In genomic region chr9:90095682-90096081, GRCh38 we compare ENCODE assay signal across 11 cellular contexts.
DNase-seq lines count a peak whose midpoint lies in the region; ATAC-seq and TF ChIP-seq lines count a peak whose summit lies in the region.
"Had no signal": no experiment of that assay in that cellular context is flagged by ENCODE, and none has a peak within 500 bp of the region (broad histone marks: within the 10 kb centered on the region; RNA-seq: fewer than 3 reads in every experiment).

No MANE protein-coding gene starts in this region.

- H3K27me3 ChIP-seq in ovary, result no peaks in the 10 kb centered on the region
- H3K27me3 ChIP-seq: SJSA1 had no signal

- CTCF ChIA-PET in activated naive CD4-positive, alpha-beta T cell treated with anti-CD3 and anti-CD28 coated beads for 36 hours (lab: Charles Lee), result interaction anchor here (2.0 to 4.2 kb wide), 2 partner anchors 494 to 498 kb away, joined by 9 to 35 read pairs; no protein-coding TSS in a partner anchor

- peaks cover 6% of the 10 kb centered on the region for H3K27me3 Mint-ChIP-seq in activated naive CD4-positive, alpha-beta T cell treated with anti-CD3 and anti-CD28 coated beads for 36 hours (ENCODE audit: low read depth)
- H3K27me3 Mint-ChIP-seq in T-helper 17 cell, result peaks cover 28% of the 10 kb centered on the region

- no peak for TF ChIP-seq CTCF in ovary (IDR thresholded peaks at IDR 0.05)

- H3K27ac ChIP-seq in ovary, result no peak overlapping the region
- H3K27ac ChIP-seq: SJSA1 had no signal

- H3K9me3 ChIP-seq in T-helper 17 cell (ENCODE audit: control insufficient read depth, low read length, poor library complexity, severe bottlenecking), result no peaks in the 10 kb centered on the region
- H3K9me3 ChIP-seq in ovary, result no peaks in the 10 kb centered on the region
- H3K9me3 ChIP-seq: SJSA1 had no signal

- no peaks in the 10 kb centered on the region for H3K36me3 Mint-ChIP-seq in activated naive CD4-positive, alpha-beta T cell treated with anti-CD3 and anti-CD28 coated beads for 36 hours (ENCODE audit: low read depth)
- H3K36me3 Mint-ChIP-seq in T-helper 17 cell (ENCODE audit: low read depth), result no peaks in the 10 kb centered on the region

- no peak overlapping the region for H3K27ac Mint-ChIP-seq in activated naive CD4-positive, alpha-beta T cell treated with anti-CD3 and anti-CD28 coated beads for 36 hours
- no peak overlapping the region for H3K27ac Mint-ChIP-seq in T-helper 17 cell

- 78 to 82% (median 80%) methylated on average over 11 of the region's 11 CpGs for WGBS in ovary, 3 donors

- no peak for TF ChIP-seq EP300 in ovary (IDR thresholded peaks at IDR 0.05)

- H3K4me1 ChIP-seq in ovary (ENCODE audit: insufficient read depth), result peaks cover 3% of the 10 kb centered on the region
- H3K4me1 ChIP-seq: SJSA1 had no signal

- no peak for ATAC-seq in T-helper 17 cell

- peaks cover 21% of the 10 kb centered on the region for H3K4me1 Mint-ChIP-seq in activated naive CD4-positive, alpha-beta T cell treated with anti-CD3 and anti-CD28 coated beads for 36 hours (ENCODE audit: low read depth)
- peaks cover 16% of the 10 kb centered on the region for H3K4me1 Mint-ChIP-seq in T-helper 17 cell

- peak; percentile 28 for DNase-seq in activated naive CD4-positive, alpha-beta T cell treated with anti-CD3 and anti-CD28 coated beads for 36 hours
- no peak for DNase-seq in activated naive CD4-positive, alpha-beta T cell treated with anti-CD3 and anti-CD28 coated beads, Interleukin-2, amount 50 U/mL, for 16 hours
- DNase-seq in NCI-H2107 (lab: John Stamatoyannopoulos, UW), result peak; percentile 76
- no peak for DNase-seq in T-helper 17 cell
- DNase-seq in stimulated activated CD8-positive, alpha-beta memory T cell treated with anti-CD3 and anti-CD28 coated beads, Interleukin-4, amount 100 ng/mL, for 48 hours, result peak; percentile 31
- no peak for DNase-seq in stimulated activated CD4-positive, alpha-beta T cell treated with anti-CD3 and anti-CD28 coated beads, Interleukin-4, amount 100 ng/mL, for 24 hours
- no peak for DNase-seq in ovary
- no peak for DNase-seq in GOT3 (lab: John Stamatoyannopoulos, UW)
- DNase-seq: activated CD8-positive, alpha-beta memory T cell treated with anti-CD3 and anti-CD28 coated beads for 24 hours; stimulated activated naive CD4-positive, alpha-beta T cell treated with Interleukin-2 at 50 U/mL for 16 hours had no signal

- no peaks in the 10 kb centered on the region for H3K36me3 ChIP-seq in ovary
- H3K36me3 ChIP-seq: SJSA1 had no signal

- no peak for TF ChIP-seq POLR2A in ovary (IDR thresholded peaks at IDR 0.05)

- no peaks in the 10 kb centered on the region for H3K9me3 Mint-ChIP-seq in activated naive CD4-positive, alpha-beta T cell treated with anti-CD3 and anti-CD28 coated beads for 36 hours

- no peak overlapping the region for H3K4me3 Mint-ChIP-seq in activated naive CD4-positive, alpha-beta T cell treated with anti-CD3 and anti-CD28 coated beads for 36 hours
- peak overlapping the region; percentile 39 for H3K4me3 Mint-ChIP-seq in T-helper 17 cell

- H3K4me3 ChIP-seq in ovary, result no peak overlapping the region
- H3K4me3 ChIP-seq: SJSA1 had no signal

- intact Hi-C loops in activated naive CD4-positive, alpha-beta T cell treated with anti-CD3 and anti-CD28 coated beads for 36 hours (cut with micrococcal nuclease), result loop anchor here (5.0 kb wide), 1 partner anchor 353 kb away; no protein-coding TSS in a partner anchor
- intact Hi-C loops in ovary (cut with DNase I), result loop anchor here in 1 of 4 donors (10.0 kb wide), 1 partner anchor 121 kb away; no protein-coding TSS in a partner anchor

Comparison
In these comparisons a context has a peak if more than half of its experiments do, and no peak if none do; other contexts are left out.
1. DNase-seq: peak in activated naive CD4-positive, alpha-beta T cell treated with anti-CD3 and anti-CD28 coated beads for 36 hours (single experiment), NCI-H2107 (single experiment) and stimulated activated CD8-positive, alpha-beta memory T cell treated with anti-CD3 and anti-CD28 coated beads, Interleukin-4, amount 100 ng/mL, for 48 hours (single experiment); none in activated naive CD4-positive, alpha-beta T cell treated with anti-CD3 and anti-CD28 coated beads, Interleukin-2, amount 50 U/mL, for 16 hours (single experiment), T-helper 17 cell (0 of 3), stimulated activated CD4-positive, alpha-beta T cell treated with anti-CD3 and anti-CD28 coated beads, Interleukin-4, amount 100 ng/mL, for 24 hours (single experiment), ovary (0 of 5) and GOT3 (single experiment).